Comparison of ENCODE assay signal across 9 cellular contexts in the genomic region with DNA sequence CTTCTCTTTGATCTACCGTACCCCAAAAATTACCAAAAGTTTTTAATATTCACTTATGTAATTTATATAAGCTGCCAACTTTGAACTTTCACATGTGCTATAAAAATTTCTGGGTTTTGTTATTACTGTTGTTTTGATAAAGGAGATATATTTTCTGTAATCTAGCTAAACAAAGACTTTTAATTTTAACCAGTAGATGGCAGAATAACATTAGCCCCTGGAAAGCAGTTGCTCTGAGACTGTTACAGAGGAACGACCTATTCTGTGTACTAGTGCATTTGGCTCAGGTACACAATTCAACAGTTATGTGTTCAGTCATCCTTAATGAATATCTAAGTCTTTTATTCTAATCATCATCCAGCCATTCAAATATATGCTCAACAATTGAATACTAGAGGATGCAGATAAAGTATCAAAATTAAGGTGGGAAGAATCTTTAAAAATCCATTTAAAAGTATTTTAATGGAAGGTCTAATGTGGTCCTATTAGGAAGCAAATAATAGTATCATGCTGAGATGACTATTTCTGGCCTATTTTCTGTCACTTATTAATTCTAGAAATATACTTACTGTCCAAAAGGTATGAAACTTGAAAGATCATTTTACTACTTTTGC. TPM values are rescaled to one million over a fixed set of nuclear protein-coding genes. Genes with fewer than 3 reads are reported as not detected.
DNase-seq lines count a peak whose midpoint lies in the region; ATAC-seq and TF ChIP-seq lines count a peak whose summit lies in the region.
"Had no signal": no experiment of that assay in that cellular context is flagged by ENCODE, and none has a peak within 500 bp of the region (broad histone marks: within the 10 kb centered on the region; RNA-seq: fewer than 3 reads in every experiment).

No MANE protein-coding gene starts in this region.

- no peaks in the 10 kb centered on the region for H3K9me3 ChIP-seq in Caco-2

- DNase-seq in Caco-2: peak in 1 of 2 experiments; percentile 7
- DNase-seq in NCI-H748 (lab: John Stamatoyannopoulos, UW; ENCODE audit: unreplicated experiment): peak; percentile 64
- peak; percentile 70 for DNase-seq in choroid plexus epithelial cell (ENCODE audit: low read depth)
- peak; percentile 74 for DNase-seq in medulla oblongata (ENCODE audit: extremely low spot score)
- DNase-seq in GM19238 (ENCODE audit: insufficient read length, low spot score): no peak

- ATAC-seq in GM18909 (IDR thresholded peaks at IDR 0.05; ENCODE audit: poor library complexity, unreplicated experiment) (peak; percentile 84), HG03135 (IDR thresholded peaks at IDR 0.05; ENCODE audit: unreplicated experiment) (peak; percentile 76), HG03097 (IDR thresholded peaks at IDR 0.05; ENCODE audit: low FRiP score, unreplicated experiment) (no peak)

- no TSS peak for BruUV-seq in Caco-2 (replicated peaks; lab: Mats Ljungman, UMichigan)

- CTCF ChIA-PET in Caco-2 (lab: Charles Lee): interaction anchor here (0.6 to 1.5 kb wide), 8 partner anchors 9 to 462 kb away, joined by 3 to 21 read pairs (median 6); partner anchors contain the start of gene KLHL9

- peaks cover 10% of the 10 kb centered on the region for H3K36me3 Mint-ChIP-seq in Caco-2 (ENCODE audit: insufficient read depth, unreplicated experiment)

- no peaks in the 10 kb centered on the region for H3K27me3 ChIP-seq in Caco-2 (replicated peaks; ENCODE audit: control insufficient read depth, insufficient read depth, low read length)

- H3K27ac Mint-ChIP-seq in Caco-2 (ENCODE audit: unreplicated experiment): no peak overlapping the region

- intact Hi-C loops in Caco-2 (cut with micrococcal nuclease; ENCODE audit: unreplicated experiment): loop anchor here (1.0 kb wide), 3 partner anchors 66 to 129 kb away; no protein-coding TSS in a partner anchor

- H3K4me3 Mint-ChIP-seq in Caco-2 (ENCODE audit: unreplicated experiment): no peak overlapping the region

- H3K9me3 Mint-ChIP-seq in Caco-2 (ENCODE audit: unreplicated experiment): no peaks in the 10 kb centered on the region

- H3K36me3 ChIP-seq in Caco-2 (ENCODE audit: control insufficient read depth, insufficient read depth, low read length): no peaks in the 10 kb centered on the region

- H3K27me3 Mint-ChIP-seq in Caco-2 (ENCODE audit: insufficient read depth, unreplicated experiment): no peaks in the 10 kb centered on the region

- POLR2A ChIA-PET in Caco-2 (lab: Charles Lee): no interaction called here

- no peak overlapping the region for H3K4me3 ChIP-seq in Caco-2 (ENCODE audit: low read depth, low read length)
- no peak overlapping the region for H3K4me3 ChIP-seq in choroid plexus epithelial cell (ENCODE audit: low read depth, low read length)

- no peaks in the 10 kb centered on the region for H3K4me1 ChIP-seq in Caco-2

- TF ChIP-seq CTCF in Caco-2 (IDR thresholded peaks at IDR 0.05; ENCODE audit: insufficient read depth in 1 of 2, low read depth in 1 of 2, low read length in 1 of 2, severe bottlenecking in 1 of 2, unreplicated experiment in 1 of 2) (peak; percentile 27 to 41), choroid plexus epithelial cell (conservative IDR thresholded peaks at IDR 0.05; ENCODE audit: low read depth, low read length) (peak; percentile 68)

- H3K4me1 Mint-ChIP-seq in Caco-2 (ENCODE audit: low read depth, unreplicated experiment): no peaks in the 10 kb centered on the region

RNA-seq across cellular contexts. Expression of gene KLHL9, which starts 8.6 kb away (rescaled TPM):
- 13.0 and 13.5 TPM in 2 replicates for total RNA-seq in Caco-2 (2022)

RNA-seq across cellular contexts. Expression of gene IFNA5, which starts 21.5 kb away (rescaled TPM):
- not detected in 2 replicates for total RNA-seq in Caco-2 (2022)
- total RNA-seq: T-helper 1 cell treated with Interleukin-12 subunit alpha and Interleukin-12 subunit beta and Interleukin-4 antibody, amounts not matched to agents 30 ng/mL and 1 ng/mL, for 36 hours had no signal

RNA-seq across cellular contexts. Expression of gene IFNA6, which starts 24.1 kb away (rescaled TPM):
- total RNA-seq in Caco-2 (2022): not detected in 2 replicates
- total RNA-seq: T-helper 1 cell treated with Interleukin-12 subunit alpha and Interleukin-12 subunit beta and Interleukin-4 antibody, amounts not matched to agents 30 ng/mL and 1 ng/mL, for 36 hours had no signal

RNA-seq across cellular contexts. Expression of gene IFNA13, which starts 41.2 kb away (rescaled TPM):
- not detected in 2 replicates for total RNA-seq in Caco-2 (2022)
- total RNA-seq: T-helper 1 cell treated with Interleukin-12 subunit alpha and Interleukin-12 subunit beta and Interleukin-4 antibody, amounts not matched to agents 30 ng/mL and 1 ng/mL, for 36 hours had no signal

RNA-seq across cellular contexts. Expression of gene IFNA2, which starts 58.6 kb away (rescaled TPM):
- not detected in 2 replicates for total RNA-seq in Caco-2 (2022)
- total RNA-seq: T-helper 1 cell treated with Interleukin-12 subunit alpha and Interleukin-12 subunit beta and Interleukin-4 antibody, amounts not matched to agents 30 ng/mL and 1 ng/mL, for 36 hours had no signal
